17 cellular contexts compared by ENCODE assay signal in genomic region chr3:126952983-126953660, GRCh38.
"Had no signal": no experiment of that assay in that cellular context is flagged by ENCODE, and none has a peak within 500 bp of the region (broad histone marks: within the 10 kb centered on the region; RNA-seq: fewer than 3 reads in every experiment).

No MANE protein-coding gene starts in this region.

- H3K27ac ChIP-seq: epithelial cell of prostate, parathyroid adenoma had no signal

- H3K9ac ChIP-seq: parathyroid adenoma had no signal

- H3K27ac Mint-ChIP-seq: activated CD4-positive, alpha-beta T cell treated with anti-CD3 and anti-CD28 coated beads, Interleukin-2, amount 10 ng/mL, durations not matched to agents 7 days and 5 days; immature natural killer cell; stimulated activated naive CD8-positive, alpha-beta T cell treated with anti-CD3 and anti-CD28 coated beads, Interleukin-15, Interleukin-2, amounts not matched to agents 100 ng/mL and 50 ng/mL, for 24 hours had no signal

- H3K4me3 Mint-ChIP-seq: activated CD4-positive, alpha-beta T cell treated with anti-CD3 and anti-CD28 coated beads, Interleukin-2, amount 10 ng/mL, durations not matched to agents 7 days and 5 days; immature natural killer cell; stimulated activated naive CD8-positive, alpha-beta T cell treated with anti-CD3 and anti-CD28 coated beads, Interleukin-15, Interleukin-2, amounts not matched to agents 100 ng/mL and 50 ng/mL, for 24 hours had no signal

- DNase-seq: activated CD4-positive, alpha-beta T cell treated with anti-CD3 and anti-CD28 coated beads, Interleukin-2, amount 10 ng/mL, durations not matched to agents 7 days and 5 days; activated CD4-positive, CD25-positive, alpha-beta regulatory T cell; activated naive CD4-positive, alpha-beta T cell treated with Interleukin-2 at 50 U/mL for 16 hours; anterior cingulate cortex; foreskin melanocyte; head of caudate nucleus; immature natural killer cell; left colon; midbrain; retina; stimulated activated CD4-positive, alpha-beta T cell treated with anti-CD3 and anti-CD28 coated beads, Interleukin-4, amount 100 ng/mL, for 4 hours; stimulated activated CD8-positive, alpha-beta memory T cell treated with anti-CD3 and anti-CD28 coated beads, Interleukin-4, amount 100 ng/mL, for 48 hours; T-helper 2 cell had no signal

- H3K4me1 Mint-ChIP-seq: immature natural killer cell had no signal

- H3K9me3 Mint-ChIP-seq: activated CD4-positive, alpha-beta T cell treated with anti-CD3 and anti-CD28 coated beads, Interleukin-2, amount 10 ng/mL, durations not matched to agents 7 days and 5 days; immature natural killer cell; stimulated activated naive CD8-positive, alpha-beta T cell treated with anti-CD3 and anti-CD28 coated beads, Interleukin-15, Interleukin-2, amounts not matched to agents 100 ng/mL and 50 ng/mL, for 24 hours had no signal

- H3K4me1 ChIP-seq: parathyroid adenoma had no signal

- H3K27me3 Mint-ChIP-seq: activated CD4-positive, alpha-beta T cell treated with anti-CD3 and anti-CD28 coated beads, Interleukin-2, amount 10 ng/mL, durations not matched to agents 7 days and 5 days; stimulated activated naive CD8-positive, alpha-beta T cell treated with anti-CD3 and anti-CD28 coated beads, Interleukin-15, Interleukin-2, amounts not matched to agents 100 ng/mL and 50 ng/mL, for 24 hours had no signal

- FAIRE-seq: TTC549 had no signal

- ATAC-seq: left colon had no signal

- H2AFZ ChIP-seq: parathyroid adenoma had no signal

- H3K79me2 ChIP-seq: parathyroid adenoma had no signal

- H3K36me3 Mint-ChIP-seq: immature natural killer cell had no signal
